In the genomic region with DNA sequence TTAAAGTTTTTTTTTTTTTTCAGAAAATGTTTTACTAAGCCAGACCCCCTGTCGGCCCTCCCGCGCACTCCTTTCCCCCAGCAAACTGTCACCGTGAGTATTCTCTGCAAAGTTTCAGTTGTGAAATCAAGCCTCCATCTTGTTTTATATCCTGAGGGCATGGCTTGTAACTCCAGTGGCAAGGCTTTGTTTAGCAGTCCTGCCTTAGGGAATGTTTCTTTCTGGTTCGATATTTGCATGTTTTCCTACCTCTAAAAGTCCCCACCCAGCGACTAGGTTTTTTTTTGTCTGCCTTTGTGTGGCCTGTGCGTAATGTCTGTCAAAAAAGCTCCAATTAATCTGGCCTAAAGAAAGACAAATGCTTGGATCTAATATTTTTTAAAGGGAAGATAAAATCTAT, we compare ENCODE assay signal across 20 cellular contexts.
DNase-seq lines count a peak whose midpoint lies in the region; ATAC-seq and TF ChIP-seq lines count a peak whose summit lies in the region.
"Had no signal": no experiment of that assay in that cellular context is flagged by ENCODE, and none has a peak within 500 bp of the region (broad histone marks: within the 10 kb centered on the region; RNA-seq: fewer than 3 reads in every experiment).

No MANE protein-coding gene starts in this region.

- ATAC-seq in HG03565 (IDR thresholded peaks at IDR 0.05; ENCODE audit: unreplicated experiment) (no peak), GM21619 (IDR thresholded peaks at IDR 0.05; ENCODE audit: unreplicated experiment) (no peak), heart left ventricle (no peak)
- ATAC-seq: Right ventricle myocardium inferior had no signal

- peaks cover 34% of the 10 kb centered on the region for H3K4me1 ChIP-seq in HAP-1
- no peaks in the 10 kb centered on the region for H3K4me1 ChIP-seq in SJCRH30
- no peaks in the 10 kb centered on the region for H3K4me1 ChIP-seq in heart left ventricle
- H3K4me1 ChIP-seq: Peyer's patch had no signal

- no peaks in the 10 kb centered on the region for H3K27me3 ChIP-seq in HAP-1 (ENCODE audit: low read depth)
- no peaks in the 10 kb centered on the region for H3K27me3 ChIP-seq in SJCRH30
- H3K27me3 ChIP-seq in heart left ventricle: no peaks in the 10 kb centered on the region
- H3K27me3 ChIP-seq: Peyer's patch had no signal

- H3K9me3 ChIP-seq in HAP-1: no peaks in the 10 kb centered on the region
- no peaks in the 10 kb centered on the region for H3K9me3 ChIP-seq in SJCRH30 (replicated peaks)
- H3K9me3 ChIP-seq in heart left ventricle: no peaks in the 10 kb centered on the region
- H3K9me3 ChIP-seq: Peyer's patch, SK-N-SH had no signal

- 81 to 87% (median 84%) methylated on average over 7 of the region's 7 CpGs for WGBS in heart left ventricle, 4 donors

- H3K27ac ChIP-seq in SJCRH30: no peak overlapping the region
- H3K27ac ChIP-seq in heart left ventricle: no peak overlapping the region
- H3K27ac ChIP-seq: GM23248, KMS-11, Peyer's patch had no signal

- DNase-seq in HAP-1 (ENCODE audit: low spot score in 2 of 2) (peak; percentile 35 to 57), SJCRH30 (peak in 1 of 2 experiments; percentile 1), nucleus accumbens (lab: John Stamatoyannopoulos, UW) (no peak), heart left ventricle (no peak)
- DNase-seq: ACHN, C1 segment of cervical spinal cord, GM23248, NCI-H1092, NCI-H146, NCI-H2029 treated with DMSO at 0.1 percent for 48 hours, NCI-H2171, NCI-H446, NCI-H526 treated with DMSO at 0.1 percent for 48 hours, Peyer's patch, SK-N-SH had no signal

- TF ChIP-seq POLR2A in heart left ventricle (IDR thresholded peaks at IDR 0.05): no peak

- no peaks in the 10 kb centered on the region for H3K36me3 ChIP-seq in HAP-1 (replicated peaks)
- H3K36me3 ChIP-seq in SJCRH30: no peaks in the 10 kb centered on the region
- no peaks in the 10 kb centered on the region for H3K36me3 ChIP-seq in heart left ventricle
- H3K36me3 ChIP-seq: Peyer's patch had no signal

- intact Hi-C loops in heart left ventricle (cut with DNase I): no loop called here

- in situ Hi-C loops in HAP-1 (cut with MboI; ENCODE audit: low sequenced_read_pairs): no loop called here

- TF ChIP-seq CTCF in heart left ventricle (IDR thresholded peaks at IDR 0.05): no peak

- no peak overlapping the region for H3K4me3 ChIP-seq in HAP-1
- H3K4me3 ChIP-seq in SJCRH30: peak overlapping the region; percentile 28
- peak overlapping the region; percentile 29 for H3K4me3 ChIP-seq in iPS-11a (ENCODE audit: low read depth, low read length)
- no peak overlapping the region for H3K4me3 ChIP-seq in heart left ventricle
- H3K4me3 ChIP-seq: GM23248, Peyer's patch had no signal

Comparison
In these comparisons a context has a peak if more than half of its experiments do, and no peak if none do; other contexts are left out.
1. DNase-seq: peak in HAP-1 (2 of 2); none in nucleus accumbens (0 of 56) and heart left ventricle (0 of 5).
2. H3K4me3 ChIP-seq: peak in SJCRH30 (single experiment) and iPS-11a (single experiment); none in HAP-1 (single experiment) and heart left ventricle (0 of 12).